In genomic region chr5:177140312-177140711, GRCh38 we compare ENCODE assay signal across 26 cellular contexts. TPM values are rescaled to one million over a fixed set of nuclear protein-coding genes. Genes with fewer than 3 reads are reported as not detected.
DNase-seq lines count a peak whose midpoint lies in the region; ATAC-seq and TF ChIP-seq lines count a peak whose summit lies in the region.
"Had no signal": no experiment of that assay in that cellular context is flagged by ENCODE, and none has a peak within 500 bp of the region (broad histone marks: within the 10 kb centered on the region; RNA-seq: fewer than 3 reads in every experiment).

No MANE protein-coding gene starts in this region.

- no peak overlapping the region for H3K4me3 Mint-ChIP-seq in central memory CD8-positive, alpha-beta T cell
- H3K4me3 Mint-ChIP-seq in H9, result no peak overlapping the region
- H3K4me3 Mint-ChIP-seq: T-helper 2 cell treated with Interferon-gamma antibody and Interleukin-4, amounts not matched to agents 5 μg/mL and 100 μg/mL, for 36 hours had no signal

- H3K4me2 ChIP-seq in Loucy (ENCODE audit: low read depth, low read length, poor library complexity, severe bottlenecking) (peak overlapping the region; percentile 10), H9 (ENCODE audit: insufficient read depth, insufficient read length, low read length) (no peak overlapping the region)
- H3K4me2 ChIP-seq: KMS-11 had no signal

- intact Hi-C loops in posterior vena cava (cut with DNase I), result loop anchor here in 1 of 2 donors (5.0 kb wide), 1 partner anchor 1997 kb away; no protein-coding TSS in a partner anchor

- no peak for TF ChIP-seq CTCF in Loucy (conservative IDR thresholded peaks at IDR 0.05; ENCODE audit: low read length)
- no peak for TF ChIP-seq CTCF in H9 (conservative IDR thresholded peaks at IDR 0.05)

- H3K36me3 ChIP-seq in Loucy (ENCODE audit: insufficient read depth, low read length), result no peaks in the 10 kb centered on the region

- H4K20me1 ChIP-seq in Loucy (ENCODE audit: insufficient read depth, low read length, poor library complexity, severe bottlenecking) (peaks cover 6% of the 10 kb centered on the region), H9 (ENCODE audit: control insufficient read depth, insufficient read depth, insufficient read length) (no peaks in the 10 kb centered on the region)

- H4K8ac ChIP-seq in H9 (replicated peaks; ENCODE audit: insufficient read length, low read depth, low read length), result no peak overlapping the region

- no peak overlapping the region for H3K14ac ChIP-seq in H9 (ENCODE audit: insufficient read depth, low read length)

- no peaks in the 10 kb centered on the region for H3K9me2 ChIP-seq in Loucy (replicated peaks; ENCODE audit: low read depth, low read length)

- no peak overlapping the region for H3K18ac ChIP-seq in H9 (ENCODE audit: insufficient read length, low read depth, low read length)

- H3K23ac ChIP-seq in H9 (ENCODE audit: insufficient read length, low read depth, low read length), result no peak overlapping the region

- no peak overlapping the region for H3K27ac ChIP-seq in H9 (ENCODE audit: insufficient read length, low read depth, low read length)
- H3K27ac ChIP-seq: ascending aorta, C4-2B, esophagus muscularis mucosa, gastrocnemius medialis, KMS-11, pancreas, tibial artery had no signal

- H3K36me3 Mint-ChIP-seq in central memory CD8-positive, alpha-beta T cell (ENCODE audit: insufficient read depth), result peaks cover 70% of the 10 kb centered on the region
- peaks cover 31 to 93% (median 85%) of the 10 kb centered on the region in 3 experiments for H3K36me3 Mint-ChIP-seq in H9 (ENCODE audit: insufficient read depth in 1 of 3, low read depth in 3 of 3)

- no peaks in the 10 kb centered on the region for H3K9me3 Mint-ChIP-seq in central memory CD8-positive, alpha-beta T cell
- H3K9me3 Mint-ChIP-seq in H9, result no peaks in the 10 kb centered on the region
- H3K9me3 Mint-ChIP-seq: T-helper 2 cell treated with Interferon-gamma antibody and Interleukin-4, amounts not matched to agents 5 μg/mL and 100 μg/mL, for 36 hours had no signal

- H2BK12ac ChIP-seq in H9 (ENCODE audit: insufficient read length, low read depth, low read length), result no peak overlapping the region

- H3K27ac Mint-ChIP-seq in central memory CD8-positive, alpha-beta T cell (ENCODE audit: low read depth), result peak overlapping the region; percentile 11
- peak overlapping the region in 1 of 3 experiments; percentile 52; a peak in 2 of 7 replicates for H3K27ac Mint-ChIP-seq in H9
- H3K27ac Mint-ChIP-seq: T-helper 2 cell treated with Interferon-gamma antibody and Interleukin-4, amounts not matched to agents 5 μg/mL and 100 μg/mL, for 36 hours had no signal

- peaks cover 13% of the 10 kb centered on the region for H3K4me1 ChIP-seq in Loucy (ENCODE audit: insufficient read depth, low read length, poor library complexity, severe bottlenecking)
- peaks cover 4% of the 10 kb centered on the region; the same call in 1 of the 2 replicates for H3K4me1 ChIP-seq in H9 (ENCODE audit: insufficient read depth, low read length)

- no peaks in the 10 kb centered on the region for H3F3A ChIP-seq in Loucy (ENCODE audit: low read depth)

- no peak overlapping the region for H2BK120ac ChIP-seq in H9 (ENCODE audit: low read depth, low read length, poor library complexity, severe bottlenecking)

- H2BK5ac ChIP-seq in H9 (ENCODE audit: insufficient read length, low read length), result no peak overlapping the region

- H4K5ac ChIP-seq in H9 (ENCODE audit: insufficient read length, low read depth, low read length), result no peak overlapping the region

- H2AFZ ChIP-seq in Loucy (ENCODE audit: low read length), result no peak overlapping the region
- H2AFZ ChIP-seq in H9 (ENCODE audit: low read length), result no peak overlapping the region

- H3K27me3 ChIP-seq in Loucy (ENCODE audit: insufficient read depth, low read length, poor library complexity, severe bottlenecking), result no peaks in the 10 kb centered on the region
- no peaks in the 10 kb centered on the region for H3K27me3 ChIP-seq in H9 (ENCODE audit: insufficient read depth, low read length)
- H3K27me3 ChIP-seq: ascending aorta, esophagus muscularis mucosa, gastrocnemius medialis, pancreas, tibial artery had no signal

- H3K27me3 Mint-ChIP-seq in central memory CD8-positive, alpha-beta T cell, result no peaks in the 10 kb centered on the region
- H3K27me3 Mint-ChIP-seq in H9 (ENCODE audit: low read depth), result no peaks in the 10 kb centered on the region

- H3K4me1 Mint-ChIP-seq in central memory CD8-positive, alpha-beta T cell, result peaks cover 52% of the 10 kb centered on the region
- peaks cover 16 to 32% of the 10 kb centered on the region in 2 experiments for H3K4me1 Mint-ChIP-seq in H9

- H3K9me3 ChIP-seq in Loucy (ENCODE audit: insufficient read depth, low read depth, low read length), result no peaks in the 10 kb centered on the region
- no peaks in the 10 kb centered on the region for H3K9me3 ChIP-seq in H9 (ENCODE audit: control insufficient read depth, low read depth, low read length)
- H3K9me3 ChIP-seq: ascending aorta, esophagus muscularis mucosa, gastrocnemius medialis, pancreas, tibial artery had no signal

- H3K9ac ChIP-seq in Loucy (ENCODE audit: low read depth, low read length, poor library complexity, severe bottlenecking) (no peak overlapping the region), H9 (ENCODE audit: extremely low read depth, insufficient read length, low read length) (no peak overlapping the region)
- H3K9ac ChIP-seq: KMS-11 had no signal

- no peak for ATAC-seq in central memory CD8-positive, alpha-beta T cell (replicated peaks; ENCODE audit: extremely low read depth, poor library complexity, severe bottlenecking)
- ATAC-seq: activated CD4-positive, CD25-positive, alpha-beta regulatory T cell treated with anti-CD3 and anti-CD28 coated beads, Interleukin-2, amount 50 U/mL, for 24 hours; gastrocnemius medialis; pancreas had no signal

- no peak overlapping the region for H2BK15ac ChIP-seq in H9 (ENCODE audit: low read depth, low read length)

- DNase-seq in activated effector memory CD4-positive, alpha-beta T cell treated with anti-CD3 and anti-CD28 coated beads, Interleukin-2, amount 50 U/mL, for 16 hours, result peak; percentile 14
- DNase-seq in activated effector memory CD4-positive, alpha-beta T cell treated with Interleukin-2 at 50 U/mL for 16 hours, result no peak
- DNase-seq in central memory CD8-positive, alpha-beta T cell (ENCODE audit: low spot score in 2 of 2), result no peak
- DNase-seq in posterior vena cava (ENCODE audit: low spot score) (peak; percentile 4), GM19238 (ENCODE audit: insufficient read length, low spot score) (no peak), H9 (no peak)
- DNase-seq in activated CD4-positive, CD25-positive, alpha-beta regulatory T cell (lab: John Stamatoyannopoulos, UW), result no peak
- DNase-seq: activated CD8-positive, alpha-beta memory T cell treated with anti-CD3 and anti-CD28 coated beads, Interleukin-2, amount 50 U/mL, for 4 hours; activated naive CD4-positive, alpha-beta T cell treated with Interleukin-2 at 50 U/mL for 16 hours; effector CD8-positive, alpha-beta T cell; gastrocnemius medialis; GF-D8; kidney glomerular epithelial cell; NCI-H187 treated with DMSO at 0.1 percent for 48 hours; NCI-H345; stimulated activated CD4-positive, alpha-beta T cell treated with anti-CD3 and anti-CD28 coated beads, Interleukin-1b, Interleukin-23, amount 100 ng/mL, for 48 hours; stimulated activated naive CD4-positive, alpha-beta T cell; tibial artery had no signal

- no peaks in the 10 kb centered on the region for H3K23me2 ChIP-seq in H9 (ENCODE audit: insufficient read length, low read depth, low read length, poor library complexity, severe bottlenecking)

- no peak overlapping the region for H2AK5ac ChIP-seq in H9 (ENCODE audit: insufficient read length, low read length)

- no peak overlapping the region for H4K91ac ChIP-seq in H9 (ENCODE audit: insufficient read length, low read depth, low read length)

- no peak overlapping the region for H2BK20ac ChIP-seq in H9 (ENCODE audit: low read depth, low read length, poor library complexity, severe bottlenecking)

- H3K79me1 ChIP-seq in H9 (ENCODE audit: insufficient read depth, low read depth, low read length, poor library complexity, severe bottlenecking), result peaks cover 2% of the 10 kb centered on the region

- H3K4ac ChIP-seq in H9 (ENCODE audit: low read depth, low read length), result no peak overlapping the region

- no CpG with 5 or more reads among the region's 2 CpGs for WGBS in H9 (ENCODE audit: extremely low coverage, insufficient read length, low lambda C conversion rate)

- H3K79me2 ChIP-seq in Loucy (ENCODE audit: insufficient read depth, low read length) (peaks cover 72% of the 10 kb centered on the region), H9 (ENCODE audit: insufficient read depth, low read length) (peaks cover 65% of the 10 kb centered on the region; the same call in 1 of the 2 replicates)

- H3T11ph ChIP-seq in H9 (ENCODE audit: low read length), result no peak overlapping the region

- no peak overlapping the region for H3K4me3 ChIP-seq in Loucy (ENCODE audit: low read length, poor library complexity, severe bottlenecking)
- H3K4me3 ChIP-seq: ascending aorta, esophagus muscularis mucosa, gastrocnemius medialis, pancreas, tibial artery had no signal

- no peak overlapping the region for H3K56ac ChIP-seq in H9 (ENCODE audit: insufficient read length, low read depth, low read length)

RNA-seq across cellular contexts. Expression of gene NSD1, which starts 6.7 kb away (rescaled TPM):
- total RNA-seq in posterior vena cava, result 10 to 100 TPM; 60.5 to 67.6 TPM
- total RNA-seq in H9 (2021), result 197 and 213 TPM in 2 replicates

RNA-seq across cellular contexts. Expression of gene FGFR4, which starts 53.6 kb away (rescaled TPM):
- total RNA-seq in posterior vena cava (1 to 10 TPM; 1.0 to 1.5 TPM), H9 (2021) (52.8 and 56.3 TPM in 2 replicates)

Comparison
In these comparisons a context has a peak if more than half of its experiments do, and no peak if none do; other contexts are left out.
1. DNase-seq: peak in activated effector memory CD4-positive, alpha-beta T cell treated with anti-CD3 and anti-CD28 coated beads, Interleukin-2, amount 50 U/mL, for 16 hours (single experiment) and posterior vena cava (single experiment); none in activated effector memory CD4-positive, alpha-beta T cell treated with Interleukin-2 at 50 U/mL for 16 hours (single experiment), central memory CD8-positive, alpha-beta T cell (0 of 2), GM19238 (single experiment), H9 (single experiment) and activated CD4-positive, CD25-positive, alpha-beta regulatory T cell (0 of 4).
2. RNA of gene FGFR4, which starts 53.6 kb away (total RNA-seq): 52.8 to 56.3 TPM in H9; 1.0 to 1.5 TPM in posterior vena cava; every median in the first group is over 10 times any median in the second.